ENCODE assay signal across 1 cellular context in the genomic region with DNA sequence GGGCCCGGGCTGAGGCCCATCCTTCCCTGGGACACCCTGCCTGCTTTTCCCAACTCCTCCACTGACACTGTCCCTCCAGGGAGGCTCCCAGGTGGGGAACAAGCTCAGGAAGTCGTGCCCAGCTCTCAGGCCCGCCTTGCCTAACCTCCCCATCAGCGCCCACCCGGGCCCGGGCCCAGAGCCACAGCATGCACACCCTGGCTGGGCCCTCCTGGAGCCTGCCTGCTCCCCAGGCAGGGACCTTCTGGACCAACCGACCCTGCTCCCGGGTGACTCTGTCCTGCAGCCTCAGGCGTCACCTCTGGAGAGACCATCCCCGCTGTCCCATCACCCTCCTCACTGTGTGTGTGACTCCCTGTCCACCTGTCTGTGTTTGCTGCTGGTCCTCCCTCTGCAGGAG.
TF ChIP-seq lines count a peak whose summit lies in the region.

No MANE protein-coding gene starts in this region.

TF ChIP-seq in K562, 482 proteins besides CTCF, POLR2A, EP300 and RAD21:
- TF ChIP-seq FOXP1 (CRISPR knock-in tag; IDR thresholded peaks at IDR 0.05) (0 out of 2 replicates have a peak, but pooled peaks have one; percentile 44), NCOA4 (IDR thresholded peaks at IDR 0.05; ENCODE audit: partially characterized antibody) (no peak)
